16 cellular contexts compared by ENCODE assay signal in genomic region chr4:37421614-37422013, GRCh38.
A peak's percentile ranks its signal among the peaks of the same experiment; 100 is the strongest.
DNase-seq lines count a peak whose midpoint lies in the region; ATAC-seq and TF ChIP-seq lines count a peak whose summit lies in the region.
"Had no signal": no experiment of that assay in that cellular context is flagged by ENCODE, and none has a peak within 500 bp of the region (broad histone marks: within the 10 kb centered on the region; RNA-seq: fewer than 3 reads in every experiment).

No MANE protein-coding gene starts in this region.

- H3K27ac ChIP-seq in body of pancreas: peak overlapping the region; percentile 52 to 79 (median 70)
- H3K27ac ChIP-seq: GM23248, HL-60 had no signal

- H3K4me3 ChIP-seq in body of pancreas (no peak overlapping the region), mucosa of descending colon (no peak overlapping the region)
- H3K4me3 ChIP-seq: GM23248 had no signal

- intact Hi-C loops in body of pancreas (cut with DNase I): no loop called here
- intact Hi-C loops in mucosa of descending colon (cut with DNase I, micrococcal nuclease): no loop called here

- peak in 4 of 7 experiments; percentile 11 to 36 (median 22) for TF ChIP-seq CTCF in body of pancreas (IDR thresholded peaks at IDR 0.05)
- no peak for TF ChIP-seq CTCF in mucosa of descending colon (IDR thresholded peaks at IDR 0.05)

- H3K4me1 ChIP-seq in body of pancreas (peaks cover 69% of the 10 kb centered on the region), mucosa of descending colon (ENCODE audit: low read depth) (peaks cover 7% of the 10 kb centered on the region)

- no peak for TF ChIP-seq POLR2A in body of pancreas (IDR thresholded peaks at IDR 0.05)

- no peaks in the 10 kb centered on the region for H3K27me3 ChIP-seq in body of pancreas

- H3K36me3 ChIP-seq in body of pancreas (replicated peaks in 1 of 2; ENCODE audit: insufficient read depth in 1 of 2, low read depth in 2 of 2): no peaks in the 10 kb centered on the region
- H3K36me3 ChIP-seq in mucosa of descending colon (ENCODE audit: low read depth): no peaks in the 10 kb centered on the region

- 40 to 46% methylated on average over 4 of the region's 4 CpGs for WGBS in body of pancreas, 2 donors

- peak in 1 of 4 donors; percentile 13 for DNase-seq in body of pancreas
- no peak for DNase-seq in mucosa of descending colon
- DNase-seq in DMS79 (lab: John Stamatoyannopoulos, UW): no peak
- DNase-seq in NCI-H2227 (lab: John Stamatoyannopoulos, UW; ENCODE audit: unreplicated experiment): no peak
- DNase-seq: C1 segment of cervical spinal cord; CD4-positive, CD25-positive, alpha-beta regulatory T cell; CD8-positive, alpha-beta memory T cell; COR-L47; DMS 273 treated with DMSO at 0.1 percent for 48 hours; DMS79 treated with DMSO at 0.1 percent for 48 hours; GF-D8; GM23248; HCEC 1CT had no signal

- H3K9me3 ChIP-seq in body of pancreas: no peaks in the 10 kb centered on the region
- no peaks in the 10 kb centered on the region for H3K9me3 ChIP-seq in mucosa of descending colon

- ATAC-seq in GM19397 (IDR thresholded peaks at IDR 0.05; ENCODE audit: unreplicated experiment) (peak; percentile 15), body of pancreas (peak; percentile 64), mucosa of descending colon (peak; percentile 39), GM18519 (IDR thresholded peaks at IDR 0.05; ENCODE audit: low FRiP score, unreplicated experiment) (no peak)
